ENCODE assay signal across 16 cellular contexts in the genomic region with DNA sequence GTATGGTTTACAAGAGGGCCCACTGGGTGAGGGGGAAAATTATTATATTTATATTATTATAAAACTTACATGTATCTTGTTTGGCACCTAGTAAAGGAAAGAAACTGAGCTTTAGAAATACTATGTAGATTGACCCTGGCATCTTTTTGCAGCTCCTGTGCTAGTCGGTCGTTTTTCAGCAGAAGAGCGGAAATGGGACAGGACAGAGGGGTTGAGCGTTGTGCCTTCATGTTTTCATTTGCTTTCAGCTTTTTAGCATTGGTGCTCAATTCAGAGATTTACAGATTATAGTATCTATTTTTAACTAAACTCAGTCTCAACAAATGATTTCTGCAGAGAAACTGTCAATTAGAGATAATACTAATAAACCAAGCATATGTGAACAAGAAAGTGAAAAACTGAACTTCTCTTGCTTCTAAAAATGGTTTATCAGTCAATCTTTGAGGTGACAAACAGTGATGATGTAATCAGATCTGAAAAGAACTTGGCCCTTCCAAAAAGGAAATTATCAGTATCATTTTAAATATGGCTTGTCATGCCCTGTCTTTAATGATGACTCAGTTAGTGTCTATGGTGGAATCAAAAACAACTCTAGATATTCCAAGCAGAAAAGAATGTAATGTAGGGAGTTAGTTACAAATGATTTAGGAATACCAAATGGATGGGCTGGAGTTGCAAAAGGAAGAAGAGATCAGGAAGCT. TPM values are rescaled to one million over a fixed set of nuclear protein-coding genes. Genes with fewer than 3 reads are reported as not detected.
A peak's percentile ranks its signal among the peaks of the same experiment; 100 is the strongest.
DNase-seq lines count a peak whose midpoint lies in the region; ATAC-seq and TF ChIP-seq lines count a peak whose summit lies in the region.
"Had no signal": no experiment of that assay in that cellular context is flagged by ENCODE, and none has a peak within 500 bp of the region (broad histone marks: within the 10 kb centered on the region; RNA-seq: fewer than 3 reads in every experiment).

No MANE protein-coding gene starts in this region.

- H3K9me3 Mint-ChIP-seq in activated naive CD8-positive, alpha-beta T cell (ENCODE audit: low read depth), result no peaks in the 10 kb centered on the region
- H3K9me3 Mint-ChIP-seq: activated naive CD8-positive, alpha-beta T cell treated with anti-CD3 and anti-CD28 coated beads, Interleukin-2, amount 10 ng/mL, durations not matched to agents 7 days and 5 days; natural killer cell treated with Interleukin-12 subunit alpha and Interleukin-12 subunit beta and Interleukin-15 and Interleukin-18, amount 100 ng/mL, for 72 hours had no signal

- peak overlapping the region; percentile 3 for H3K4me3 Mint-ChIP-seq in activated naive CD8-positive, alpha-beta T cell
- H3K4me3 Mint-ChIP-seq: activated naive CD8-positive, alpha-beta T cell treated with anti-CD3 and anti-CD28 coated beads, Interleukin-2, amount 10 ng/mL, durations not matched to agents 7 days and 5 days; natural killer cell treated with Interleukin-12 subunit alpha and Interleukin-12 subunit beta and Interleukin-15 and Interleukin-18, amount 100 ng/mL, for 72 hours had no signal

- H3K4me1 ChIP-seq in KMS-11 (ENCODE audit: low read depth, poor library complexity, severe bottlenecking), result peaks cover 43% of the 10 kb centered on the region
- peaks cover 6 to 9% of the 10 kb centered on the region in 2 donors for H3K4me1 ChIP-seq in left lung

- TF ChIP-seq CTCF in GM10248 (IDR thresholded peaks at IDR 0.05; ENCODE audit: control extremely low read depth, extremely low read depth, low read depth, missing control alignments) (no peak), KMS-11 (conservative IDR thresholded peaks at IDR 0.05; ENCODE audit: low read depth, low read length) (no peak), left lung (IDR thresholded peaks at IDR 0.05) (no peak)

- no peak overlapping the region for H2AFZ ChIP-seq in KMS-11 (ENCODE audit: low read depth)

- POLR2A ChIA-PET in GM10248 (lab: Yijun Ruan, JAX), result no interaction called here

- ATAC-seq in HG02623 (IDR thresholded peaks at IDR 0.05; ENCODE audit: unreplicated experiment), result no peak
- no peak for ATAC-seq in left lung
- ATAC-seq: natural killer cell treated with Interleukin-12 subunit alpha and Interleukin-12 subunit beta and Interleukin-15 and Interleukin-18, amount 100 ng/mL, for 72 hours had no signal

- H3K27ac ChIP-seq in KMS-11 (peak overlapping the region; percentile 30; the same call in 1 of the 2 replicates), left lung (no peak overlapping the region)
- H3K27ac ChIP-seq: thoracic aorta had no signal

- H3K27me3 Mint-ChIP-seq in activated naive CD8-positive, alpha-beta T cell, result no peaks in the 10 kb centered on the region
- H3K27me3 Mint-ChIP-seq: activated naive CD8-positive, alpha-beta T cell treated with anti-CD3 and anti-CD28 coated beads, Interleukin-2, amount 10 ng/mL, durations not matched to agents 7 days and 5 days; natural killer cell treated with Interleukin-12 subunit alpha and Interleukin-12 subunit beta and Interleukin-15 and Interleukin-18, amount 100 ng/mL, for 72 hours had no signal

- peak overlapping the region; percentile 38; the same call in 1 of the 2 replicates for H3K4me2 ChIP-seq in KMS-11

- peaks cover 20% of the 10 kb centered on the region for H3K4me1 Mint-ChIP-seq in activated naive CD8-positive, alpha-beta T cell (ENCODE audit: low read depth)

- H3K9me3 ChIP-seq in left lung, result no peaks in the 10 kb centered on the region
- H3K9me3 ChIP-seq: sigmoid colon, thoracic aorta had no signal

- H3K27ac Mint-ChIP-seq in activated naive CD8-positive, alpha-beta T cell, result peak overlapping the region; percentile 29
- H3K27ac Mint-ChIP-seq: activated naive CD8-positive, alpha-beta T cell treated with anti-CD3 and anti-CD28 coated beads, Interleukin-2, amount 10 ng/mL, durations not matched to agents 7 days and 5 days had no signal

- intact Hi-C loops in head of caudate nucleus (cut with DNase I) (no loop called here), left lung (cut with DNase I) (no loop called here)

- H3K4me3 ChIP-seq in KMS-11 (IDR thresholded peaks at IDR 0.05; ENCODE audit: insufficient read depth, low read depth, low read length) (no peak overlapping the region), left lung (no peak overlapping the region)
- H3K4me3 ChIP-seq: sigmoid colon, thoracic aorta had no signal

- no peak overlapping the region for H3K9ac ChIP-seq in KMS-11

- H3K79me2 ChIP-seq in KMS-11 (ENCODE audit: insufficient read depth, low read depth), result no peaks in the 10 kb centered on the region

- H3K27me3 ChIP-seq in KMS-11 (ENCODE audit: insufficient read depth, low read depth) (no peaks in the 10 kb centered on the region), left lung (no peaks in the 10 kb centered on the region)
- H3K27me3 ChIP-seq: sigmoid colon had no signal

- H4K20me1 ChIP-seq in KMS-11 (ENCODE audit: insufficient read depth), result no peaks in the 10 kb centered on the region

- H3K36me3 ChIP-seq in KMS-11 (ENCODE audit: insufficient read depth) (no peaks in the 10 kb centered on the region), left lung (peaks cover 0 to 14% of the 10 kb centered on the region in 2 donors)
- H3K36me3 ChIP-seq: thoracic aorta had no signal

- peaks cover 14% of the 10 kb centered on the region for H3K36me3 Mint-ChIP-seq in activated naive CD8-positive, alpha-beta T cell

- DNase-seq in GM10248 (ENCODE audit: extremely low spot score), result peak; percentile 45
- DNase-seq in myocyte (ENCODE audit: low read depth), result peak; percentile 45
- DNase-seq in head of caudate nucleus, result no peak
- no peak for DNase-seq in activated CD4-positive, alpha-beta T cell treated with anti-CD3 and anti-CD28 coated beads for 4 hours
- no peak for DNase-seq in left lung
- DNase-seq: activated naive CD8-positive, alpha-beta T cell treated with anti-CD3 and anti-CD28 coated beads, Interleukin-2, amount 10 ng/mL, durations not matched to agents 7 days and 5 days; foreskin melanocyte; NCI-H1694; sigmoid colon had no signal

- CTCF ChIA-PET in GM10248 (lab: Yijun Ruan, JAX), result interaction anchor here (1.0 to 4.1 kb wide), 5 partner anchors 12 to 33 kb away, joined by 3 to 11 read pairs (median 4); no protein-coding TSS in a partner anchor

RNA-seq across cellular contexts. Expression of a gene that starts 56.9 kb away (rescaled TPM):
- not detected in 2 replicates for total RNA-seq in myocyte
- polyA plus RNA-seq in myocyte (2012), result 1.6 TPM
- total RNA-seq in left lung, result not detected
- total RNA-seq: activated naive CD8-positive, alpha-beta T cell treated with anti-CD3 and anti-CD28 coated beads, Interleukin-2, amount 10 ng/mL, durations not matched to agents 7 days and 5 days; kidney epithelial cell; natural killer cell treated with Interleukin-12 subunit alpha and Interleukin-12 subunit beta and Interleukin-15 and Interleukin-18, amount 100 ng/mL, for 72 hours; T-helper 1 cell treated with Interleukin-12 subunit alpha and Interleukin-12 subunit beta and Interleukin-4 antibody, amounts not matched to agents 30 ng/mL and 1 ng/mL, for 36 hours; thoracic aorta had no signal

Comparison
In these comparisons a context has a peak if more than half of its experiments do, and no peak if none do; other contexts are left out.
1. DNase-seq: peak in GM10248 (single experiment) and myocyte (single experiment); none in head of caudate nucleus (0 of 42), activated CD4-positive, alpha-beta T cell treated with anti-CD3 and anti-CD28 coated beads for 4 hours (0 of 2) and left lung (0 of 2).